ENCODE assay signal across 33 cellular contexts in genomic region chr9:20538956-20539355, GRCh38.
DNase-seq lines count a peak whose midpoint lies in the region; ATAC-seq and TF ChIP-seq lines count a peak whose summit lies in the region.
"Had no signal": no experiment of that assay in that cellular context is flagged by ENCODE, and none has a peak within 500 bp of the region (broad histone marks: within the 10 kb centered on the region; RNA-seq: fewer than 3 reads in every experiment).

No MANE protein-coding gene starts in this region.

- H2BK20ac ChIP-seq in IMR-90 (ENCODE audit: low read depth, low read length): no peak overlapping the region

- H2AK9ac ChIP-seq in IMR-90 (replicated peaks; ENCODE audit: low read depth, low read length, poor library complexity): no peak overlapping the region

- POLR2A ChIA-PET in IMR-90 (lab: Charles Lee; ENCODE audit: unreplicated experiment): no interaction called here

- TF ChIP-seq CTCF in IMR-90 (conservative IDR thresholded peaks at IDR 0.05; ENCODE audit: low read depth, low read length) (no peak), endodermal cell (conservative IDR thresholded peaks at IDR 0.05) (no peak), left lung (IDR thresholded peaks at IDR 0.05) (no peak)

- H3K9me3 ChIP-seq in IMR-90 (ENCODE audit: control insufficient read depth, insufficient read depth, low read length): peaks cover 8% of the 10 kb centered on the region
- H3K9me3 ChIP-seq in endodermal cell (ENCODE audit: control insufficient read depth, low read length): peaks cover 30% of the 10 kb centered on the region
- peaks cover 0 to 19% of the 10 kb centered on the region in 2 donors for H3K9me3 ChIP-seq in left lung
- H3K9me3 ChIP-seq: prostate gland, SJSA1 had no signal

- H3K9me3 Mint-ChIP-seq in endodermal cell: peaks cover 36% of the 10 kb centered on the region

- H3K18ac ChIP-seq in IMR-90 (ENCODE audit: low read depth, low read length): no peak overlapping the region

- H3K4ac ChIP-seq in IMR-90 (ENCODE audit: low read depth, low read length): no peak overlapping the region

- no peak for TF ChIP-seq POLR2A in IMR-90 (IDR thresholded peaks at IDR 0.05; ENCODE audit: low read depth, low read length)

- H2AFZ ChIP-seq in IMR-90 (replicated peaks; ENCODE audit: low read length, poor library complexity): no peak overlapping the region
- H2AFZ ChIP-seq: GM23338 had no signal

- no peak overlapping the region for H3K9ac ChIP-seq in IMR-90 (ENCODE audit: low read depth, low read length)
- no peak overlapping the region for H3K9ac ChIP-seq in endodermal cell (ENCODE audit: extremely low read depth, low read length, poor library complexity, severe bottlenecking)

- H3K79me1 ChIP-seq in IMR-90 (ENCODE audit: low read depth in 1 of 2, low read length in 2 of 2): peaks cover 3 to 21% of the 10 kb centered on the region in 2 experiments; a peak in 3 of 4 replicates

- dilution Hi-C loops in IMR-90 (cut with HindIII; ENCODE audit: low sequenced_read_pairs, unreplicated experiment): no loop called here

- H3K23ac ChIP-seq in IMR-90 (ENCODE audit: low read depth, low read length): no peak overlapping the region

- no peak overlapping the region for H2AK5ac ChIP-seq in IMR-90 (ENCODE audit: low read depth, low read length)

- H4K20me1 ChIP-seq in IMR-90 (ENCODE audit: insufficient read depth, low read length): no peaks in the 10 kb centered on the region; the same call in 1 of the 2 replicates

- H3K4me1 ChIP-seq in IMR-90 (ENCODE audit: control insufficient read depth, insufficient read depth, low read length) (peaks cover 2% of the 10 kb centered on the region; the same call in 1 of the 2 replicates), endodermal cell (ENCODE audit: control insufficient read depth, insufficient read depth, low read length) (peaks cover 2% of the 10 kb centered on the region), left lung (no peaks in the 10 kb centered on the region)
- H3K4me1 ChIP-seq: colonic mucosa, prostate gland, SJSA1 had no signal

- no peak overlapping the region for H3K14ac ChIP-seq in IMR-90 (replicated peaks; ENCODE audit: low read depth, low read length)

- H3K4me2 ChIP-seq in IMR-90 (ENCODE audit: low read depth, low read length): no peak overlapping the region
- H3K4me2 ChIP-seq: A549, GM23338 had no signal

- no peak overlapping the region for H3K27ac Mint-ChIP-seq in endodermal cell
- H3K27ac Mint-ChIP-seq: activated naive CD4-positive, alpha-beta T cell treated with anti-CD3 and anti-CD28 coated beads for 36 hours; activated T-helper 1 cell treated with anti-CD3 and anti-CD28 coated beads, Interleukin-12 subunit alpha, Interleukin-12 subunit beta, Interleukin-2, Interleukin-4 antibody, amounts not matched to agents 30 ng/mL and 10 ng/mL and 1 ng/mL, durations not matched to agents 14 hours and 24 hours and 36 hours; GM23338; mesothelial cell of epicardium; T-helper 1 cell treated with Interleukin-12 subunit alpha and Interleukin-12 subunit beta and Interleukin-4 antibody, amounts not matched to agents 30 μg/mL and 1 μg/mL, for 36 hours had no signal

- H4K8ac ChIP-seq in IMR-90 (ENCODE audit: low read depth in 2 of 2, low read length in 2 of 2): no peak overlapping the region

- DNase-seq in AG20443 (ENCODE audit: low spot score): peak; percentile 23
- DNase-seq in IMR-90: peak; percentile 13
- DNase-seq in endodermal cell: no peak
- DNase-seq in kidney glomerular epithelial cell (lab: John Stamatoyannopoulos, UW): peak; percentile 24
- no peak for DNase-seq in left lung
- no peak for DNase-seq in SW480 (ENCODE audit: low spot score)
- DNase-seq: activated CD4-positive, alpha-beta T cell treated with anti-CD3 and anti-CD28 coated beads, Interleukin-2, amount 50 U/mL, for 48 hours; activated naive CD4-positive, alpha-beta T cell treated with anti-CD3 and anti-CD28 coated beads for 36 hours; adrenal gland; colonic mucosa; DMS53; effector CD8-positive, alpha-beta T cell; GDM1; naive thymus-derived CD4-positive, alpha-beta T cell; NCI-H1417; NCI-H2081; NCI-H2227 treated with DMSO at 0.1 percent for 48 hours; NCI-H774; sigmoid colon; stimulated activated CD4-positive, alpha-beta T cell treated with anti-CD3 and anti-CD28 coated beads, Interleukin-15, amount 100 ng/mL, for 24 hours; stimulated activated naive CD4-positive, alpha-beta T cell treated with Interleukin-2 at 50 U/mL for 16 hours had no signal

- intact Hi-C loops in IMR-90 (cut with micrococcal nuclease): no loop called here
- intact Hi-C loops in left lung (cut with DNase I): no loop called here

- ATAC-seq in IMR-90 (ENCODE audit: low read depth) (no peak), HG02884 (IDR thresholded peaks at IDR 0.05; ENCODE audit: unreplicated experiment) (no peak), left lung (no peak), HG03139 (IDR thresholded peaks at IDR 0.05; ENCODE audit: unreplicated experiment) (no peak)
- ATAC-seq: A549; activated CD4-positive, CD25-positive, alpha-beta regulatory T cell treated with anti-CD3 and anti-CD28 coated beads, Interleukin-2, amount 50 U/mL, for 24 hours; GM23338; naive thymus-derived CD4-positive, alpha-beta T cell had no signal

- H4K91ac ChIP-seq in IMR-90 (ENCODE audit: insufficient read depth, low read depth, low read length): no peak overlapping the region

- no peaks in the 10 kb centered on the region for H3K27me3 Mint-ChIP-seq in endodermal cell (ENCODE audit: insufficient read depth)
- H3K27me3 Mint-ChIP-seq: naive thymus-derived CD4-positive, alpha-beta T cell had no signal

- no peak overlapping the region for H2BK120ac ChIP-seq in IMR-90 (ENCODE audit: low read depth, low read length)

- peaks cover 18% of the 10 kb centered on the region for H3K36me3 Mint-ChIP-seq in endodermal cell (ENCODE audit: low read depth)

- H3K27ac ChIP-seq in IMR-90 (ENCODE audit: insufficient read depth, low read length) (no peak overlapping the region), endodermal cell (ENCODE audit: low read depth, low read length) (no peak overlapping the region), left lung (no peak overlapping the region)
- H3K27ac ChIP-seq: A549, adrenal gland, colonic mucosa, prostate gland, sigmoid colon, SJSA1, thoracic aorta, vagina had no signal

- WGBS in IMR-90 (ENCODE audit: extremely low coverage in 2 of 2, insufficient read length in 1 of 2), 2 experiments: no CpG with 5 or more reads among the region's 1 CpG
- 83 to 100% methylated on average over 1 of the region's 1 CpG for WGBS in endodermal cell (ENCODE audit: insufficient coverage in 1 of 2, insufficient read length in 1 of 2), 2 experiments

- no peak overlapping the region for H2BK5ac ChIP-seq in IMR-90 (ENCODE audit: low read depth, low read length, poor library complexity, severe bottlenecking)

- BruUV-seq in IMR-90 (replicated peaks; lab: Mats Ljungman, UMichigan): no TSS peak

- no peak overlapping the region for H4K5ac ChIP-seq in IMR-90 (ENCODE audit: low read depth, low read length)

- no peak overlapping the region for H3K4me3 ChIP-seq in IMR-90 (ENCODE audit: insufficient read depth, low read depth, low read length)
- H3K4me3 ChIP-seq in endodermal cell (ENCODE audit: low read length): peak overlapping the region; percentile 37
- H3K4me3 ChIP-seq in left lung: no peak overlapping the region
- H3K4me3 ChIP-seq: A549, adrenal gland, colonic mucosa, GM23338, prostate gland, sigmoid colon, SJSA1, thoracic aorta, vagina had no signal

- CTCF ChIA-PET in IMR-90 (lab: Yijun Ruan, JAX): no interaction called here

- H3K36me3 ChIP-seq in IMR-90 (ENCODE audit: control insufficient read depth, insufficient read depth, low read length): no peaks in the 10 kb centered on the region
- H3K36me3 ChIP-seq in endodermal cell (ENCODE audit: control insufficient read depth, insufficient read depth, low read length): no peaks in the 10 kb centered on the region
- no peaks in the 10 kb centered on the region for H3K36me3 ChIP-seq in left lung
- H3K36me3 ChIP-seq: adrenal gland, colonic mucosa, prostate gland, sigmoid colon, SJSA1, thoracic aorta, vagina had no signal

- no peak overlapping the region for H3K56ac ChIP-seq in IMR-90 (ENCODE audit: extremely low read depth, insufficient read depth, low read length)

- H3K4me1 Mint-ChIP-seq in endodermal cell: peaks cover 3% of the 10 kb centered on the region

- H3K4me3 Mint-ChIP-seq in endodermal cell: no peak overlapping the region
- H3K4me3 Mint-ChIP-seq: activated naive CD4-positive, alpha-beta T cell treated with anti-CD3 and anti-CD28 coated beads for 36 hours; activated T-helper 1 cell treated with anti-CD3 and anti-CD28 coated beads, Interleukin-12 subunit alpha, Interleukin-12 subunit beta, Interleukin-2, Interleukin-4 antibody, amounts not matched to agents 30 ng/mL and 10 ng/mL and 1 ng/mL, durations not matched to agents 14 hours and 24 hours and 36 hours; GM23338; mesothelial cell of epicardium; T-helper 1 cell treated with Interleukin-12 subunit alpha and Interleukin-12 subunit beta and Interleukin-4 antibody, amounts not matched to agents 30 μg/mL and 1 μg/mL, for 36 hours had no signal

- in situ Hi-C loops in IMR-90 (cut with MboI; ENCODE audit: low sequenced_read_pairs): no loop called here

- H2BK15ac ChIP-seq in IMR-90 (ENCODE audit: low read depth, low read length): no peak overlapping the region

- TF ChIP-seq RAD21 in IMR-90 (IDR thresholded peaks at IDR 0.05; ENCODE audit: low read length): no peak

- H3K27me3 ChIP-seq in IMR-90 (ENCODE audit: control insufficient read depth, insufficient read depth, low read length): no peaks in the 10 kb centered on the region
- no peaks in the 10 kb centered on the region for H3K27me3 ChIP-seq in endodermal cell (ENCODE audit: control insufficient read depth, insufficient read depth, low read length, poor library complexity, severe bottlenecking)
- no peaks in the 10 kb centered on the region for H3K27me3 ChIP-seq in left lung
- H3K27me3 ChIP-seq: adrenal gland, colonic mucosa, sigmoid colon, SJSA1, vagina had no signal

- H3K9me1 ChIP-seq in IMR-90 (ENCODE audit: insufficient read depth, low read length): no peaks in the 10 kb centered on the region

TF ChIP-seq in IMR-90, 13 proteins besides CTCF, POLR2A, EP300 and RAD21:
- TF ChIP-seq ELK1 (IDR thresholded peaks at IDR 0.05; ENCODE audit: borderline replicate concordance, low read depth, low read length): no peak
- no peak for TF ChIP-seq RFX5 (IDR thresholded peaks at IDR 0.05; ENCODE audit: low read depth, low read length)
- TF ChIP-seq NFE2L2 (IDR thresholded peaks at IDR 0.05; ENCODE audit: low read depth, low read length): no peak
- TF ChIP-seq RCOR1 (IDR thresholded peaks at IDR 0.05; ENCODE audit: insufficient replicate concordance, low read length): no peak
- TF ChIP-seq MAFK (IDR thresholded peaks at IDR 0.05; ENCODE audit: low read depth, low read length): no peak
TF ChIP-seq in IMR-90: peak in this region for 0.

Comparison
In these comparisons a context has a peak if more than half of its experiments do, and no peak if none do; other contexts are left out.
1. DNase-seq: peak in AG20443 (single experiment), IMR-90 (single experiment) and kidney glomerular epithelial cell (single experiment); none in endodermal cell (single experiment), left lung (0 of 2) and SW480 (single experiment).